In genomic region chr15:64846246-64846645, GRCh38 we compare ENCODE assay signal across 14 cellular contexts. TPM values are rescaled to one million over a fixed set of nuclear protein-coding genes. Genes with fewer than 3 reads are reported as not detected.
DNase-seq lines count a peak whose midpoint lies in the region; ATAC-seq and TF ChIP-seq lines count a peak whose summit lies in the region.
"Had no signal": no experiment of that assay in that cellular context is flagged by ENCODE, and none has a peak within 500 bp of the region (broad histone marks: within the 10 kb centered on the region; RNA-seq: fewer than 3 reads in every experiment).

No MANE protein-coding gene starts in this region.

- H3K36me3 ChIP-seq in lower lobe of right lung (peaks cover 39% of the 10 kb centered on the region), thoracic aorta (peaks cover 11% of the 10 kb centered on the region)

- in situ Hi-C loops in ACHN (cut with HindIII; ENCODE audit: low pct_ligation_motif_present, low pct_unique_long_range_greater_than_20kb, low sequenced_read_pairs), result no loop called here

- peaks cover 75% of the 10 kb centered on the region for H3K4me1 ChIP-seq in lower lobe of right lung
- peaks cover 34 to 53% of the 10 kb centered on the region in 2 donors for H3K4me1 ChIP-seq in thoracic aorta (ENCODE audit: control insufficient read depth in 1 of 2, low read depth in 2 of 2)

- H3K9me3 ChIP-seq in lower lobe of right lung, result no peaks in the 10 kb centered on the region
- H3K9me3 ChIP-seq in thoracic aorta, result no peaks in the 10 kb centered on the region

- peaks cover 21% of the 10 kb centered on the region for H3K36me3 Mint-ChIP-seq in T-helper 1 cell treated with Interleukin-12 subunit alpha and Interleukin-12 subunit beta and Interleukin-4 antibody, amounts not matched to agents 30 μg/mL and 1 μg/mL, for 36 hours (ENCODE audit: low read depth)

- peak overlapping the region; percentile 92 for H3K27ac ChIP-seq in lower lobe of right lung
- H3K27ac ChIP-seq in thoracic aorta, result no peak overlapping the region
- H3K27ac ChIP-seq: 22Rv1 had no signal

- no peaks in the 10 kb centered on the region for H3K27me3 Mint-ChIP-seq in T-helper 1 cell treated with Interleukin-12 subunit alpha and Interleukin-12 subunit beta and Interleukin-4 antibody, amounts not matched to agents 30 μg/mL and 1 μg/mL, for 36 hours (ENCODE audit: low read depth)
- H3K27me3 Mint-ChIP-seq: activated naive CD4-positive, alpha-beta T cell treated with anti-CD3 and anti-CD28 coated beads, Interleukin-2, amount 50 U/mL, for 24 hours had no signal

- no peak for TF ChIP-seq CTCF in lower lobe of right lung (IDR thresholded peaks at IDR 0.05)
- TF ChIP-seq CTCF in thoracic aorta (IDR thresholded peaks at IDR 0.05), result no peak

- ATAC-seq in lower lobe of right lung, result no peak
- ATAC-seq in thoracic aorta (ENCODE audit: insufficient number of reproducible peaks, low FRiP score, low read depth), result no peak
- ATAC-seq in sciatic nerve, result no peak
- ATAC-seq: stimulated activated naive CD8-positive, alpha-beta T cell treated with anti-CD3 and anti-CD28 coated beads, Interleukin-15, Interleukin-2, amounts not matched to agents 100 U/mL and 50 U/mL, for 24 hours had no signal

- intact Hi-C loops in lower lobe of right lung (cut with DNase I), result no loop called here
- intact Hi-C loops in sciatic nerve (cut with DNase I), result no loop called here

- H3K27me3 ChIP-seq in lower lobe of right lung (ENCODE audit: low read depth) (no peaks in the 10 kb centered on the region), thoracic aorta (replicated peaks; ENCODE audit: insufficient read depth) (no peaks in the 10 kb centered on the region)

- H3K4me3 Mint-ChIP-seq in T-helper 1 cell treated with Interleukin-12 subunit alpha and Interleukin-12 subunit beta and Interleukin-4 antibody, amounts not matched to agents 30 μg/mL and 1 μg/mL, for 36 hours, result peak overlapping the region; percentile 14
- H3K4me3 Mint-ChIP-seq: activated naive CD4-positive, alpha-beta T cell treated with anti-CD3 and anti-CD28 coated beads, Interleukin-2, amount 50 U/mL, for 24 hours had no signal

- no peaks in the 10 kb centered on the region for H3K9me3 Mint-ChIP-seq in T-helper 1 cell treated with Interleukin-12 subunit alpha and Interleukin-12 subunit beta and Interleukin-4 antibody, amounts not matched to agents 30 μg/mL and 1 μg/mL, for 36 hours
- H3K9me3 Mint-ChIP-seq: activated naive CD4-positive, alpha-beta T cell treated with anti-CD3 and anti-CD28 coated beads, Interleukin-2, amount 50 U/mL, for 24 hours; H9 had no signal

- DNase-seq in T-helper 1 cell (no peak), amniotic epithelial cell (ENCODE audit: low read depth) (peak; percentile 45), lower lobe of right lung (no peak), thoracic aorta (ENCODE audit: low spot score) (no peak), sciatic nerve (ENCODE audit: low spot score) (no peak), ACHN (no peak)
- DNase-seq in stimulated activated CD4-positive, alpha-beta T cell treated with anti-CD3 and anti-CD28 coated beads, Interleukin-2, amount 100 ng/mL, for 48 hours, result no peak
- DNase-seq: activated CD4-positive, alpha-beta T cell treated with anti-CD3 and anti-CD28 coated beads for 4 hours; stimulated activated CD4-positive, alpha-beta T cell treated with anti-CD3 and anti-CD28 coated beads, Interleukin-2, amount 100 ng/mL, for 24 hours; stimulated activated naive CD8-positive, alpha-beta T cell treated with anti-CD3 and anti-CD28 coated beads, Interleukin-15, Interleukin-2, amounts not matched to agents 100 U/mL and 50 U/mL, for 24 hours had no signal

- peak overlapping the region; percentile 74 for H3K4me3 ChIP-seq in lower lobe of right lung
- H3K4me3 ChIP-seq in thoracic aorta, result peak overlapping the region; percentile 76

- H3K4me1 Mint-ChIP-seq in T-helper 1 cell treated with Interleukin-12 subunit alpha and Interleukin-12 subunit beta and Interleukin-4 antibody, amounts not matched to agents 30 μg/mL and 1 μg/mL, for 36 hours (ENCODE audit: low read depth), result peaks cover 50% of the 10 kb centered on the region

- no peak overlapping the region for H3K27ac Mint-ChIP-seq in T-helper 1 cell treated with Interleukin-12 subunit alpha and Interleukin-12 subunit beta and Interleukin-4 antibody, amounts not matched to agents 30 μg/mL and 1 μg/mL, for 36 hours

RNA-seq across cellular contexts. Expression of gene PLEKHO2, which starts 4.5 kb away (rescaled TPM):
- total RNA-seq in lower lobe of right lung (68.3 TPM), thoracic aorta (10 to 100 TPM; 50.0 to 53.8 TPM), sciatic nerve (62.9 TPM)

RNA-seq across cellular contexts. Expression of gene PIF1, which starts 20.8 kb away (rescaled TPM):
- total RNA-seq in lower lobe of right lung (1.4 TPM), thoracic aorta (1 to 10 TPM; 1.1 to 9.0 TPM), sciatic nerve (0.76 TPM)
